In the genomic region with DNA sequence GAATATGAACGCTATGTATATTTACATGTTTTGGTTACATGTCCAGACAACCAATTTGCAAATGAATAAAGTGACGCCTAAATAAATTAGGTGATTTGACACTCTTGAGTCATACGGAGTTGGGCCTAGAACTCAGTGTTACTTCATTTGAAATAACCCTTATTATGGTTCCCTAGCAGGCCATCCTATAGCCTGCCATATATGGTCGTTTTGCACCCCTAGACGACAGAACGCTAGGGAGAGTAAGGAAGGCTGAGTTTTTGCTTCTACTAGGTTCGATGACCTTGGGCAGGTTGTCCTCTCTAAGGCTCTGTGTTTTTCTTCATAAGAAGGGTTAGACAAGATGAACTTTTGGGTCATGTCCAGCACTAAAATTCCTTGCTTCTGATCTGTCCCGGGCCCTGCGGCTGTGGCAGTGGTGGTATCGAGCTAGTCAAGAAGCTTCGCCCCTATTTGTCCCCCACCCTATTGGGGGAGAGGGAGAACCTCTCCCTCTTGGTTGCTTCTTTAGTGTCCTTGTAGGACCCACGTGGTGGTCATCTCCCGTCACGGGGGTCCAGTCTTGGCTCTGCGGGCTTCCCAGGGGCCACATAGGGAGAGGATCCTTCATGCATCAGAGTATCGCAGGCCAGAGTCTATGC, we compare ENCODE assay signal across 8 cellular contexts. TPM values are rescaled to one million over a fixed set of nuclear protein-coding genes. Genes with fewer than 3 reads are reported as not detected.
DNase-seq lines count a peak whose midpoint lies in the region; ATAC-seq and TF ChIP-seq lines count a peak whose summit lies in the region.

No MANE protein-coding gene starts in this region.

- H3K4me1 ChIP-seq in right atrium auricular region, result peaks cover 0 to 21% of the 10 kb centered on the region in 2 donors
- peaks cover 17% of the 10 kb centered on the region for H3K4me1 ChIP-seq in skeletal muscle satellite cell (ENCODE audit: control insufficient read depth, insufficient read depth, low read length)
- H3K4me1 ChIP-seq in aorta (ENCODE audit: control insufficient read depth in 1 of 2, insufficient read depth in 2 of 2, low read length in 2 of 2), result peaks cover 0 to 4% of the 10 kb centered on the region in 2 donors

- H3K4me1 Mint-ChIP-seq in naive thymus-derived CD8-positive, alpha-beta T cell, result peaks cover 10 to 20% (median 10%) of the 10 kb centered on the region in 4 donors

- 76 to 80% methylated on average over 16 of the region's 16 CpGs for WGBS in aorta, 2 donors

- H3K36me3 ChIP-seq in SK-N-MC (ENCODE audit: insufficient read depth, low read length) (no peaks in the 10 kb centered on the region), right atrium auricular region (no peaks in the 10 kb centered on the region), skeletal muscle satellite cell (ENCODE audit: insufficient read depth, low read length) (no peaks in the 10 kb centered on the region), aorta (ENCODE audit: control insufficient read depth in 1 of 2, insufficient read depth in 2 of 2, low read length in 1 of 2) (no peaks in the 10 kb centered on the region)

- peak overlapping the region in 2 of 10 donors; percentile 53 to 70 for H3K4me3 Mint-ChIP-seq in naive thymus-derived CD8-positive, alpha-beta T cell

- DNase-seq in SK-N-MC (ENCODE audit: low read depth, low spot score) (no peak), right atrium auricular region (ENCODE audit: low spot score) (no peak), aorta (no peak), AML-193 (lab: John Stamatoyannopoulos, UW) (no peak)
- no peak for DNase-seq in naive thymus-derived CD8-positive, alpha-beta T cell

- H3K27ac ChIP-seq in SK-N-MC (no peak overlapping the region), right atrium auricular region (peak overlapping the region; percentile 50 to 78), aorta (ENCODE audit: low read depth in 1 of 2, low read length in 2 of 2) (peak overlapping the region in 1 of 2 donors; percentile 62)

- H3K9ac ChIP-seq in SK-N-MC (ENCODE audit: insufficient read length) (no peak overlapping the region), skeletal muscle satellite cell (ENCODE audit: low read depth, low read length) (no peak overlapping the region)

- TF ChIP-seq CTCF in right atrium auricular region (IDR thresholded peaks at IDR 0.05), result no peak

- intact Hi-C loops in aorta (cut with DNase I), result loop anchor here in 1 of 2 donors (10.0 kb wide), 1 partner anchor 64 kb away; no protein-coding TSS in a partner anchor

- no peaks in the 10 kb centered on the region for H3K36me3 Mint-ChIP-seq in naive thymus-derived CD8-positive, alpha-beta T cell

- POLR2A ChIA-PET in naive thymus-derived CD8-positive, alpha-beta T cell (lab: Charles Lee), result interaction anchor here (0.9 to 2.5 kb wide), 2 partner anchors 63 to 72 kb away, joined by 3 to 18 read pairs; no protein-coding TSS in a partner anchor

- H3K27me3 Mint-ChIP-seq in naive thymus-derived CD8-positive, alpha-beta T cell, result no peaks in the 10 kb centered on the region

- H3K27me3 ChIP-seq in right atrium auricular region (no peaks in the 10 kb centered on the region), skeletal muscle satellite cell (ENCODE audit: control insufficient read depth, insufficient read depth, low read length) (peaks cover 12% of the 10 kb centered on the region), aorta (ENCODE audit: control insufficient read depth in 1 of 2, insufficient read depth in 2 of 2, low read length in 1 of 2) (no peaks in the 10 kb centered on the region)

- H3K27ac Mint-ChIP-seq in naive thymus-derived CD8-positive, alpha-beta T cell, result peak overlapping the region in 2 of 10 donors; percentile 91

- H3K4me3 ChIP-seq in SK-N-MC, result peak overlapping the region; percentile 45
- H3K4me3 ChIP-seq in right atrium auricular region, result peak overlapping the region; percentile 10 to 89
- H3K4me3 ChIP-seq in skeletal muscle satellite cell (ENCODE audit: low read length), result peak overlapping the region; percentile 67
- H3K4me3 ChIP-seq in aorta (ENCODE audit: low read length in 2 of 2), result no peak overlapping the region

- H3K9me3 ChIP-seq in SK-N-MC (ENCODE audit: low read depth, low read length), result no peaks in the 10 kb centered on the region
- H3K9me3 ChIP-seq in right atrium auricular region, result no peaks in the 10 kb centered on the region
- no peaks in the 10 kb centered on the region for H3K9me3 ChIP-seq in skeletal muscle satellite cell (replicated peaks; ENCODE audit: low read length)
- no peaks in the 10 kb centered on the region for H3K9me3 ChIP-seq in aorta (ENCODE audit: control insufficient read depth, low read length)

- ATAC-seq in GM19035 (IDR thresholded peaks at IDR 0.05; ENCODE audit: unreplicated experiment) (peak; percentile 1), HG02759 (IDR thresholded peaks at IDR 0.05; ENCODE audit: unreplicated experiment) (no peak), aorta (ENCODE audit: low FRiP score) (no peak)
- no peak for ATAC-seq in naive thymus-derived CD8-positive, alpha-beta T cell

- H3K9me3 Mint-ChIP-seq in naive thymus-derived CD8-positive, alpha-beta T cell, result no peaks in the 10 kb centered on the region

- peak overlapping the region; percentile 80 for H3K4me2 ChIP-seq in skeletal muscle satellite cell (ENCODE audit: low read length)

RNA-seq across cellular contexts. Expression of a gene that starts 0.6 kb away (rescaled TPM):
- total RNA-seq in right atrium auricular region (1 to 10 TPM; 4.4 to 9.3 TPM), aorta (10 to 100 TPM; 41.9 to 51.9 TPM)
- total RNA-seq in skeletal muscle satellite cell (2012; rRNA removed), result 29.9 and 39.8 TPM in 2 replicates
- 10 to 100 TPM in 1 of 2 donors, 1 to 10 TPM in 1; 9.6 to 19.7 TPM for polyA plus RNA-seq in aorta
- total RNA-seq in naive thymus-derived CD8-positive, alpha-beta T cell, result 100 to 1,000 TPM; 108 to 111 TPM
- 10 to 100 TPM; 37.8 to 48.1 (median 44.7) TPM for polyA plus RNA-seq in naive thymus-derived CD8-positive, alpha-beta T cell

Comparison
In these comparisons a context has a peak if more than half of its experiments do, and no peak if none do; other contexts are left out.
1. H3K4me3 ChIP-seq: peak in SK-N-MC (single experiment), right atrium auricular region (2 of 2) and skeletal muscle satellite cell (single experiment); none in aorta (0 of 2).
2. RNA of a gene that starts 0.6 kb away (total RNA-seq): 108 to 111 TPM in naive thymus-derived CD8-positive, alpha-beta T cell and 41.9 to 51.9 TPM in aorta; 4.4 to 9.3 TPM in right atrium auricular region; every median in the first group is over 4 times any median in the second.